ENCODE assay signal across 10 cellular contexts in genomic region chr15:78943692-78944091, GRCh38. TPM values are rescaled to one million over a fixed set of nuclear protein-coding genes. Genes with fewer than 3 reads are reported as not detected.
A peak's percentile ranks its signal among the peaks of the same experiment; 100 is the strongest.
DNase-seq lines count a peak whose midpoint lies in the region; ATAC-seq and TF ChIP-seq lines count a peak whose summit lies in the region.
"Had no signal": no experiment of that assay in that cellular context is flagged by ENCODE, and none has a peak within 500 bp of the region (broad histone marks: within the 10 kb centered on the region; RNA-seq: fewer than 3 reads in every experiment).

No MANE protein-coding gene starts in this region.

- CTCF ChIA-PET in CD8-positive, alpha-beta T cell (lab: Charles Lee), result no interaction called here

- H3K27ac Mint-ChIP-seq in CD8-positive, alpha-beta T cell, result no peak overlapping the region

- H4K20me1 ChIP-seq in Loucy (ENCODE audit: insufficient read depth, low read length, poor library complexity, severe bottlenecking), result no peaks in the 10 kb centered on the region

- peaks cover 6% of the 10 kb centered on the region for H3K27me3 Mint-ChIP-seq in CD8-positive, alpha-beta T cell (ENCODE audit: low read depth)

- WGBS in ovary, 3 donors, result 80 to 86% (median 83%) methylated on average over 7 of the region's 7 CpGs

- no peak overlapping the region for H2AFZ ChIP-seq in Loucy (ENCODE audit: low read length)

- no peaks in the 10 kb centered on the region for H3K9me3 ChIP-seq in CD8-positive, alpha-beta T cell (ENCODE audit: low read length)
- no peaks in the 10 kb centered on the region for H3K9me3 ChIP-seq in Loucy (ENCODE audit: insufficient read depth, low read depth, low read length)
- H3K9me3 ChIP-seq in duodenal mucosa (ENCODE audit: control insufficient read depth in 1 of 2, low read length in 2 of 2), result no peaks in the 10 kb centered on the region
- H3K9me3 ChIP-seq in ovary, result no peaks in the 10 kb centered on the region

- no peaks in the 10 kb centered on the region for H3K27me3 ChIP-seq in CD8-positive, alpha-beta T cell (ENCODE audit: insufficient read depth, low read length)
- no peaks in the 10 kb centered on the region for H3K27me3 ChIP-seq in Loucy (ENCODE audit: insufficient read depth, low read length, poor library complexity, severe bottlenecking)
- H3K27me3 ChIP-seq in duodenal mucosa (ENCODE audit: control insufficient read depth in 1 of 2, insufficient read depth in 2 of 2, low read length in 2 of 2), result no peaks in the 10 kb centered on the region
- H3K27me3 ChIP-seq in ovary, result no peaks in the 10 kb centered on the region

- peaks cover 23% of the 10 kb centered on the region; the same call in 1 of the 2 replicates for H3K79me2 ChIP-seq in Loucy (ENCODE audit: insufficient read depth, low read length)

- H3K9ac ChIP-seq in Loucy (ENCODE audit: low read depth, low read length, poor library complexity, severe bottlenecking) (peak overlapping the region; percentile 78), duodenal mucosa (ENCODE audit: low read depth in 1 of 2, low read length in 2 of 2) (peak overlapping the region; percentile 81 to 82)

- no peaks in the 10 kb centered on the region for H3K9me2 ChIP-seq in Loucy (replicated peaks; ENCODE audit: low read depth, low read length)

- H3K36me3 Mint-ChIP-seq in CD8-positive, alpha-beta T cell, result no peaks in the 10 kb centered on the region

- H3K4me1 ChIP-seq in CD8-positive, alpha-beta T cell (ENCODE audit: insufficient read depth, low read length), result peaks cover 6% of the 10 kb centered on the region
- H3K4me1 ChIP-seq in Loucy (ENCODE audit: insufficient read depth, low read length, poor library complexity, severe bottlenecking), result peaks cover 27% of the 10 kb centered on the region
- peaks cover 5 to 16% of the 10 kb centered on the region in 2 donors for H3K4me1 ChIP-seq in duodenal mucosa (ENCODE audit: control insufficient read depth in 1 of 2, insufficient read depth in 2 of 2, low read length in 2 of 2)
- H3K4me1 ChIP-seq in ovary (ENCODE audit: insufficient read depth), result peaks cover 7% of the 10 kb centered on the region

- POLR2A ChIA-PET in CD8-positive, alpha-beta T cell (lab: Charles Lee), result no interaction called here

- no peak for TF ChIP-seq CTCF in CD8-positive, alpha-beta T cell (IDR thresholded peaks at IDR 0.05)
- no peak for TF ChIP-seq CTCF in Loucy (conservative IDR thresholded peaks at IDR 0.05; ENCODE audit: low read length)
- no peak for TF ChIP-seq CTCF in ovary (IDR thresholded peaks at IDR 0.05)

- H3K4me3 Mint-ChIP-seq in CD8-positive, alpha-beta T cell, result peak overlapping the region; percentile 45

- TF ChIP-seq POLR2A in ovary (IDR thresholded peaks at IDR 0.05), result no peak

- no peaks in the 10 kb centered on the region for H3K36me3 ChIP-seq in CD8-positive, alpha-beta T cell (ENCODE audit: insufficient read depth, low read length)
- no peaks in the 10 kb centered on the region for H3K36me3 ChIP-seq in Loucy (ENCODE audit: insufficient read depth, low read length)
- H3K36me3 ChIP-seq in duodenal mucosa (ENCODE audit: control insufficient read depth in 1 of 2, insufficient read depth in 2 of 2, low read length in 2 of 2), result no peaks in the 10 kb centered on the region
- no peaks in the 10 kb centered on the region for H3K36me3 ChIP-seq in ovary

- no peaks in the 10 kb centered on the region for H3K9me3 Mint-ChIP-seq in CD8-positive, alpha-beta T cell

- DNase-seq in CD8-positive, alpha-beta T cell, result no peak
- DNase-seq in ovary (no peak), A172 (ENCODE audit: low spot score) (no peak), DMS153 treated with DMSO at 0.1 percent for 48 hours (lab: John Stamatoyannopoulos, UW; ENCODE audit: unreplicated experiment) (no peak), MV-4-11 (lab: John Stamatoyannopoulos, UW) (no peak)
- DNase-seq: DMS79 treated with DMSO at 0.1 percent for 48 hours, IMR-90 had no signal

- no peak for ATAC-seq in CD8-positive, alpha-beta T cell
- no peak for ATAC-seq in HG03432 (IDR thresholded peaks at IDR 0.05; ENCODE audit: unreplicated experiment)

- H3K27ac ChIP-seq in CD8-positive, alpha-beta T cell (ENCODE audit: low read depth, low read length), result no peak overlapping the region
- H3K27ac ChIP-seq in duodenal mucosa (ENCODE audit: low read depth, low read length) (peak overlapping the region; percentile 61), ovary (peak overlapping the region; percentile 45 to 77)

- no peak for TF ChIP-seq EP300 in ovary (IDR thresholded peaks at IDR 0.05)

- no peaks in the 10 kb centered on the region; the same call in 1 of the 2 replicates for H3F3A ChIP-seq in Loucy (ENCODE audit: low read depth)

- H3K4me3 ChIP-seq in CD8-positive, alpha-beta T cell (ENCODE audit: low read depth, low read length), result no peak overlapping the region
- peak overlapping the region; percentile 89 for H3K4me3 ChIP-seq in Loucy (ENCODE audit: low read length, poor library complexity, severe bottlenecking)
- H3K4me3 ChIP-seq in duodenal mucosa (ENCODE audit: low read depth in 1 of 2, low read length in 2 of 2), result peak overlapping the region; percentile 83 to 86
- H3K4me3 ChIP-seq in ovary, result no peak overlapping the region

- intact Hi-C loops in CD8-positive, alpha-beta T cell (cut with DNase I, micrococcal nuclease), result loop anchor here in 1 of 2 experiments (10.0 kb wide), 1 partner anchor 1751 kb away; the partner anchor contains the start of gene ABHD17C
- intact Hi-C loops in ovary (cut with DNase I), result no loop called here

- peaks cover 10% of the 10 kb centered on the region for H3K4me1 Mint-ChIP-seq in CD8-positive, alpha-beta T cell (ENCODE audit: low read depth)

- peak overlapping the region; percentile 82 for H3K4me2 ChIP-seq in Loucy (ENCODE audit: low read depth, low read length, poor library complexity, severe bottlenecking)

RNA-seq across cellular contexts. Expression of gene CTSH, which starts 1.2 kb away (rescaled TPM):
- 1 to 10 TPM; 3.7 to 5.0 TPM for total RNA-seq in CD8-positive, alpha-beta T cell
- 100 to 1,000 TPM in 4 of 7 donors, 10 to 100 TPM in 3; 84.3 to 157 (median 116) TPM for total RNA-seq in ovary
- 100 to 1,000 TPM; 169 to 197 TPM for polyA plus RNA-seq in ovary
- 52.8 and 58.4 TPM in 2 replicates for total RNA-seq in A172 (2014; rRNA removed; shearing (Covaris generic))

Comparison
In these comparisons a context has a peak if more than half of its experiments do, and no peak if none do; other contexts are left out.
1. H3K4me3 ChIP-seq: peak in Loucy (single experiment) and duodenal mucosa (2 of 2); none in CD8-positive, alpha-beta T cell (single experiment) and ovary (single experiment).